ENCODE assay signal across 23 cellular contexts in genomic region chr11:118291453-118291852, GRCh38. TPM values are rescaled to one million over a fixed set of nuclear protein-coding genes. Genes with fewer than 3 reads are reported as not detected.
DNase-seq lines count a peak whose midpoint lies in the region; ATAC-seq and TF ChIP-seq lines count a peak whose summit lies in the region.
"Had no signal": no experiment of that assay in that cellular context is flagged by ENCODE, and none has a peak within 500 bp of the region (broad histone marks: within the 10 kb centered on the region; RNA-seq: fewer than 3 reads in every experiment).

No MANE protein-coding gene starts in this region.

- dilution Hi-C loops in mammary epithelial cell (cut with HindIII; ENCODE audit: low sequenced_read_pairs), result no loop called here

- DNase-seq in MCF 10A (ENCODE audit: unreplicated experiment) (peak; percentile 65), breast epithelium (ENCODE audit: low spot score in 2 of 2) (no peak), mammary epithelial cell (peak; percentile 68), iris pigment epithelial cell (ENCODE audit: low read depth) (peak; percentile 34), C1 segment of cervical spinal cord (lab: John Stamatoyannopoulos, UW) (no peak)
- no peak for DNase-seq in stimulated activated CD4-positive, alpha-beta T cell treated with anti-CD3 and anti-CD28 coated beads, Interleukin-4, amount 100 ng/mL, for 4 hours
- DNase-seq: activated CD4-positive, CD25-positive, alpha-beta regulatory T cell; activated T-cell treated with anti-CD3 and anti-CD28 coated beads, Interleukin-2, amount 50 U/mL, for 24 hours; left cardiac atrium; psoas muscle; stimulated activated CD4-positive, alpha-beta T cell treated with anti-CD3 and anti-CD28 coated beads, Interleukin-4, amount 100 ng/mL, for 1 hour had no signal

- peak overlapping the region; percentile 57 for H3K27ac Mint-ChIP-seq in MCF 10A (ENCODE audit: low read depth, unreplicated experiment)
- H3K27ac Mint-ChIP-seq: activated CD8-positive, alpha-beta T cell treated with anti-CD3 and anti-CD28 coated beads for 36 hours; activated naive CD4-positive, alpha-beta T cell treated with anti-CD3 and anti-CD28 coated beads, Interleukin-2, amount 10 ng/mL, durations not matched to agents 7 days and 5 days; activated T-cell treated with anti-CD3 and anti-CD28 coated beads, Interleukin-2, amount 50 U/mL, for 24 hours had no signal

- H2AFZ ChIP-seq in mammary epithelial cell (ENCODE audit: low read depth, low read length), result peak overlapping the region; percentile 72

- H3K4me3 ChIP-seq in breast epithelium (no peak overlapping the region), mammary epithelial cell (replicated peaks in 1 of 3; ENCODE audit: insufficient read depth in 1 of 3, low read depth in 2 of 3, low read length in 3 of 3) (no peak overlapping the region)
- H3K4me3 ChIP-seq: GM12878, MG63, psoas muscle, SJSA1 had no signal

- H3K9ac ChIP-seq in mammary epithelial cell (ENCODE audit: insufficient read depth, low read length), result no peak overlapping the region

- no peaks in the 10 kb centered on the region for H3K9me3 Mint-ChIP-seq in MCF 10A (ENCODE audit: unreplicated experiment)
- H3K9me3 Mint-ChIP-seq: activated T-cell treated with anti-CD3 and anti-CD28 coated beads, Interleukin-2, amount 50 U/mL, for 24 hours had no signal

- CTCF ChIA-PET in MCF 10A (lab: Yijun Ruan, JAX), result interaction anchor here (0.5 to 6.3 kb wide), 24 partner anchors 9 to 396 kb away, joined by 3 to 58 read pairs (median 5); partner anchors contain the start of gene MPZL2
- CTCF ChIA-PET in mammary epithelial cell (lab: Charles Lee; ENCODE audit: low non-redundant PET), result interaction anchor here (0.5 to 0.7 kb wide), 2 partner anchors 111 to 473 kb away, joined by 3 to 4 read pairs; no protein-coding TSS in a partner anchor

- H3K9me3 ChIP-seq in breast epithelium (no peaks in the 10 kb centered on the region), mammary epithelial cell (replicated peaks; ENCODE audit: insufficient read depth, low read length) (no peaks in the 10 kb centered on the region)
- H3K9me3 ChIP-seq: MG63, psoas muscle, SJSA1 had no signal

- TF ChIP-seq POLR2A in breast epithelium (IDR thresholded peaks at IDR 0.05), result no peak

- peak overlapping the region; percentile 49 for H3K4me2 ChIP-seq in mammary epithelial cell (ENCODE audit: insufficient read depth, low read depth, low read length)

- no peaks in the 10 kb centered on the region for H3K79me2 ChIP-seq in mammary epithelial cell (ENCODE audit: insufficient read depth, low read length)

- no peaks in the 10 kb centered on the region for H3K36me3 Mint-ChIP-seq in MCF 10A (ENCODE audit: insufficient read depth, unreplicated experiment)

- 23% methylated on average over 5 of the region's 5 CpGs for WGBS in mammary epithelial cell (ENCODE audit: low coverage, missing lambda C conversion rate)

- H3K4me1 ChIP-seq in breast epithelium (no peaks in the 10 kb centered on the region), mammary epithelial cell (ENCODE audit: insufficient read depth, low read length) (peaks cover 24% of the 10 kb centered on the region)
- H3K4me1 ChIP-seq: psoas muscle, SJSA1 had no signal

- POLR2A ChIA-PET in MCF 10A (lab: Yijun Ruan, JAX), result interaction anchor here (0.7 to 2.3 kb wide), 16 partner anchors 12 to 148 kb away, joined by 3 to 68 read pairs (median 4); partner anchors contain the start of genes MPZL2 and MPZL3

- H3K27me3 Mint-ChIP-seq in MCF 10A (ENCODE audit: insufficient read depth, unreplicated experiment), result no peaks in the 10 kb centered on the region
- H3K27me3 Mint-ChIP-seq: activated CD8-positive, alpha-beta T cell treated with anti-CD3 and anti-CD28 coated beads for 36 hours; activated naive CD4-positive, alpha-beta T cell treated with anti-CD3 and anti-CD28 coated beads, Interleukin-2, amount 10 ng/mL, durations not matched to agents 7 days and 5 days; activated T-cell treated with anti-CD3 and anti-CD28 coated beads, Interleukin-2, amount 50 U/mL, for 24 hours had no signal

- no peaks in the 10 kb centered on the region for H3K36me3 ChIP-seq in breast epithelium
- no peaks in the 10 kb centered on the region for H3K36me3 ChIP-seq in mammary epithelial cell (ENCODE audit: insufficient read depth, low read length)
- H3K36me3 ChIP-seq: MG63, SJSA1 had no signal

- no peak for TF ChIP-seq CTCF in MCF 10A (IDR thresholded peaks at IDR 0.05; ENCODE audit: unreplicated experiment)
- no peak for TF ChIP-seq CTCF in breast epithelium (IDR thresholded peaks at IDR 0.05)
- no peak for TF ChIP-seq CTCF in mammary epithelial cell (conservative IDR thresholded peaks at IDR 0.05 in 1 of 2, IDR thresholded peaks at IDR 0.05 in 1 of 2; ENCODE audit: extremely low read depth in 1 of 2, insufficient read depth in 1 of 2, low read depth in 1 of 2, low read length in 2 of 2)

- no peaks in the 10 kb centered on the region for H4K20me1 ChIP-seq in mammary epithelial cell (ENCODE audit: insufficient read depth, low read length)

- H3K4me3 Mint-ChIP-seq in MCF 10A (ENCODE audit: unreplicated experiment), result peak overlapping the region; percentile 19
- H3K4me3 Mint-ChIP-seq: activated CD8-positive, alpha-beta T cell treated with anti-CD3 and anti-CD28 coated beads for 36 hours; activated naive CD4-positive, alpha-beta T cell treated with anti-CD3 and anti-CD28 coated beads, Interleukin-2, amount 10 ng/mL, durations not matched to agents 7 days and 5 days; activated T-cell treated with anti-CD3 and anti-CD28 coated beads, Interleukin-2, amount 50 U/mL, for 24 hours; neural crest cell had no signal

- intact Hi-C loops in MCF 10A (cut with micrococcal nuclease) (loop anchor here (1.0 kb wide), 2 partner anchors 93 to 146 kb away; no protein-coding TSS in a partner anchor), breast epithelium (cut with DNase I; ENCODE audit: low total_unique reads) (no loop called here), mammary epithelial cell (cut with micrococcal nuclease) (loop anchor here (1.0 to 10.0 kb wide), 6 partner anchors 27 to 477 kb away; partner anchors contain the start of genes MPZL2 and MPZL3)

- ATAC-seq in HG03280 (IDR thresholded peaks at IDR 0.05; ENCODE audit: unreplicated experiment) (no peak), GM21528 (IDR thresholded peaks at IDR 0.05; ENCODE audit: low FRiP score, unreplicated experiment) (no peak)

- peaks cover 16% of the 10 kb centered on the region for H3K4me1 Mint-ChIP-seq in MCF 10A (ENCODE audit: insufficient read depth, unreplicated experiment)
- H3K4me1 Mint-ChIP-seq: neural crest cell had no signal

- in situ Hi-C loops in mammary epithelial cell (cut with MboI; ENCODE audit: low sequenced_read_pairs in 2 of 2), result loop anchor here (5.0 to 10.0 kb wide), 2 partner anchors 63 to 94 kb away; partner anchors contain the start of gene UBE4A (in 2 of the 2)

- no peaks in the 10 kb centered on the region for H3K27me3 ChIP-seq in breast epithelium
- no peaks in the 10 kb centered on the region for H3K27me3 ChIP-seq in mammary epithelial cell (ENCODE audit: insufficient read depth, low read length)
- H3K27me3 ChIP-seq: SJSA1 had no signal

- no peak overlapping the region for H3K27ac ChIP-seq in breast epithelium
- no peak overlapping the region for H3K27ac ChIP-seq in mammary epithelial cell (ENCODE audit: insufficient read depth, low read depth, low read length)
- H3K27ac ChIP-seq: C4-2B, psoas muscle, SJSA1 had no signal

- BruUV-seq in MCF 10A (replicated peaks; lab: Mats Ljungman, UMichigan) (no TSS peak), mammary epithelial cell (replicated peaks; lab: Mats Ljungman, UMichigan) (no TSS peak)

RNA-seq across cellular contexts. Expression of gene CD3E, which starts 13.1 kb away (rescaled TPM):
- total RNA-seq in MCF 10A (2022), result not detected in 2 replicates
- total RNA-seq in breast epithelium, result 1 to 10 TPM in 2 of 3 donors, under 1 TPM in 1; 0.66 to 6.0 (median 2.1) TPM
- total RNA-seq in mammary epithelial cell, result not detected
- not detected for polyA plus RNA-seq in mammary epithelial cell
- polyA minus RNA-seq in mammary epithelial cell, result not detected
- total RNA-seq: astrocyte, cerebellum, H7, neural crest cell, SJSA1 had no signal

RNA-seq across cellular contexts. Expression of gene MPZL2, which starts 27.4 kb away (rescaled TPM):
- 7.0 and 13.7 TPM in 2 replicates for total RNA-seq in MCF 10A (2022)
- 10 to 100 TPM in 2 of 3 donors, 1 to 10 TPM in 1; 4.6 to 73.1 (median 70.7) TPM for total RNA-seq in breast epithelium
- total RNA-seq in mammary epithelial cell, result 10 to 100 TPM; 82.5 to 92.3 TPM
- 82.9 TPM for polyA plus RNA-seq in mammary epithelial cell
- polyA minus RNA-seq in mammary epithelial cell, result 105 TPM
- total RNA-seq: neural crest cell, SJSA1 had no signal

RNA-seq across cellular contexts. Expression of gene MPZL3, which starts 39.3 kb away (rescaled TPM):
- total RNA-seq in MCF 10A (2022) (11.9 and 17.7 TPM in 2 replicates), breast epithelium (10 to 100 TPM in 2 of 3 donors, under 1 TPM in 1; 0.64 to 23.0 (median 13.1) TPM), mammary epithelial cell (10 to 100 TPM; 10.9 to 25.7 TPM)
- polyA plus RNA-seq in mammary epithelial cell, result 4.3 TPM
- 25.3 TPM for polyA minus RNA-seq in mammary epithelial cell
- total RNA-seq: SJSA1 had no signal

RNA-seq across cellular contexts. Expression of gene CD3D, which starts 51.1 kb away (rescaled TPM):
- total RNA-seq in MCF 10A (2022) (not detected in 2 replicates), breast epithelium (1 to 10 TPM; 2.6 to 4.8 (median 3.5) TPM), mammary epithelial cell (not detected)
- polyA plus RNA-seq in mammary epithelial cell, result not detected
- polyA minus RNA-seq in mammary epithelial cell, result not detected
- total RNA-seq: neural crest cell, SJSA1 had no signal

RNA-seq across cellular contexts. Expression of gene CD3G, which starts 52.7 kb away (rescaled TPM):
- total RNA-seq in MCF 10A (2022) (not detected in 2 replicates), breast epithelium (100 to 1,000 TPM in 1 of 3 donors, 1 to 10 TPM in 1, under 1 TPM in 1; 0.80 to 122 (median 1.2) TPM), mammary epithelial cell (not detected)
- not detected for polyA plus RNA-seq in mammary epithelial cell
- not detected for polyA minus RNA-seq in mammary epithelial cell
- total RNA-seq: astrocyte, cerebellum, H7, neural crest cell, SJSA1 had no signal

Comparison
In these comparisons a context has a peak if more than half of its experiments do, and no peak if none do; other contexts are left out.
1. DNase-seq: peak in MCF 10A (single experiment), mammary epithelial cell (single experiment) and iris pigment epithelial cell (single experiment); none in breast epithelium (0 of 2), stimulated activated CD4-positive, alpha-beta T cell treated with anti-CD3 and anti-CD28 coated beads, Interleukin-4, amount 100 ng/mL, for 4 hours (0 of 2) and C1 segment of cervical spinal cord (0 of 14).